Comparison of ENCODE assay signal across 1 cellular context in genomic region chr5:5271606-5272321, GRCh38.
A peak's percentile ranks its signal among the peaks of the same experiment; 100 is the strongest.
TF ChIP-seq lines count a peak whose summit lies in the region.

No MANE protein-coding gene starts in this region.

TF ChIP-seq in HEK293, 187 proteins besides CTCF, POLR2A, EP300 and RAD21 (continued from another document and continues in another):
- TF ChIP-seq PRDM6 (tag by site-specific recombination; IDR thresholded peaks at IDR 0.05) (peak; percentile 96), ZNF48 (tag by site-specific recombination; IDR thresholded peaks at IDR 0.05) (no peak), BCL11B (tag by site-specific recombination; IDR thresholded peaks at IDR 0.05; ENCODE audit: low read depth) (no peak), OSR2 (tag by site-specific recombination; IDR thresholded peaks at IDR 0.05) (peak; percentile 92), SP3 (tag by site-specific recombination; IDR thresholded peaks at IDR 0.05) (peak; percentile 9; the same call in 1 of the 2 replicates), ZBTB8A (tag by site-specific recombination; IDR thresholded peaks at IDR 0.05) (0 out of 2 replicates have a peak, but pooled peaks have one; percentile 52), TRIM28 (IDR thresholded peaks at IDR 0.05; ENCODE audit: borderline replicate concordance, low read length) (0 out of 2 replicates have a peak, but pooled peaks have one; percentile 30), ZNF518A (tag by site-specific recombination; conservative IDR thresholded peaks at IDR 0.05; ENCODE audit: low read depth) (0 out of 2 replicates have a peak, but pooled peaks have one; percentile 35), KLF1 (tag by site-specific recombination; IDR thresholded peaks at IDR 0.05) (no peak), ZNF513 (tag by site-specific recombination; IDR thresholded peaks at IDR 0.05) (no peak; the same call in 1 of the 2 replicates), ZNF16 (tag by site-specific recombination; IDR thresholded peaks at IDR 0.05; ENCODE audit: low read depth) (no peak), GLI4 (tag by site-specific recombination; IDR thresholded peaks at IDR 0.05) (no peak), ZNF529 (tag by site-specific recombination; IDR thresholded peaks at IDR 0.05; ENCODE audit: insufficient replicate concordance) (peak; percentile 9), GLIS1 (tag by site-specific recombination; IDR thresholded peaks at IDR 0.05) (peak; percentile 87), ZNF677 (tag by site-specific recombination; IDR thresholded peaks at IDR 0.05) (no peak), ZNF777 (tag by site-specific recombination; IDR thresholded peaks at IDR 0.05; ENCODE audit: borderline replicate concordance) (no peak), ZNF391 (tag by site-specific recombination; IDR thresholded peaks at IDR 0.05; ENCODE audit: borderline replicate concordance, low read depth) (no peak), ZNF580 (tag by site-specific recombination; IDR thresholded peaks at IDR 0.05) (0 out of 2 replicates have a peak, but pooled peaks have one; percentile 8), PRDM2 (tag by site-specific recombination; IDR thresholded peaks at IDR 0.05; ENCODE audit: borderline replicate concordance) (no peak), ZNF610 (tag by site-specific recombination; IDR thresholded peaks at IDR 0.05; ENCODE audit: borderline replicate concordance) (no peak), KLF10 (tag by site-specific recombination; IDR thresholded peaks at IDR 0.05) (peak; percentile 31; the same call in 1 of the 2 replicates), ZNF660 (tag by site-specific recombination; IDR thresholded peaks at IDR 0.05) (no peak), ZNF335 (tag by site-specific recombination; conservative IDR thresholded peaks at IDR 0.05) (peak; percentile 88), KLF16 (tag by site-specific recombination; IDR thresholded peaks at IDR 0.05) (no peak), YY1 (tag by site-specific recombination; IDR thresholded peaks at IDR 0.05) (0 out of 2 replicates have a peak, but pooled peaks have one; percentile 7), ZNF10 (tag by site-specific recombination; IDR thresholded peaks at IDR 0.05) (no peak), ZFP37 (tag by site-specific recombination; IDR thresholded peaks at IDR 0.05) (no peak), ZNF350 (tag by site-specific recombination; IDR thresholded peaks at IDR 0.05) (no peak), ZSCAN4 (tag by site-specific recombination; IDR thresholded peaks at IDR 0.05) (no peak; the same call in none of the 2 replicates), ZNF302 (tag by site-specific recombination; IDR thresholded peaks at IDR 0.05; ENCODE audit: low read depth) (no peak), MEIS1 (CRISPR knock-in tag; IDR thresholded peaks at IDR 0.05; ENCODE audit: borderline replicate concordance) (no peak), ZNF121 (tag by site-specific recombination; IDR thresholded peaks at IDR 0.05) (no peak), ZNF23 (tag by site-specific recombination; IDR thresholded peaks at IDR 0.05; ENCODE audit: borderline replicate concordance) (no peak), ZNF670 (tag by site-specific recombination; IDR thresholded peaks at IDR 0.05; ENCODE audit: low read depth) (no peak), ZNF214 (tag by site-specific recombination; IDR thresholded peaks at IDR 0.05; ENCODE audit: borderline replicate concordance) (no peak), BCL6B (tag by site-specific recombination; IDR thresholded peaks at IDR 0.05) (peak; percentile 70), ZNF175 (tag by site-specific recombination; IDR thresholded peaks at IDR 0.05) (no peak), ZNF24 (tag by site-specific recombination; IDR thresholded peaks at IDR 0.05) (0 out of 2 replicates have a peak, but pooled peaks have one; percentile 71), PBX3 (CRISPR knock-in tag; IDR thresholded peaks at IDR 0.05) (no peak), ZXDB (tag by site-specific recombination; IDR thresholded peaks at IDR 0.05) (peak; percentile 93), ZNF473 (tag by site-specific recombination; IDR thresholded peaks at IDR 0.05) (no peak), ZNF433 (tag by site-specific recombination; IDR thresholded peaks at IDR 0.05; ENCODE audit: low read depth) (no peak)
